In the genomic region with DNA sequence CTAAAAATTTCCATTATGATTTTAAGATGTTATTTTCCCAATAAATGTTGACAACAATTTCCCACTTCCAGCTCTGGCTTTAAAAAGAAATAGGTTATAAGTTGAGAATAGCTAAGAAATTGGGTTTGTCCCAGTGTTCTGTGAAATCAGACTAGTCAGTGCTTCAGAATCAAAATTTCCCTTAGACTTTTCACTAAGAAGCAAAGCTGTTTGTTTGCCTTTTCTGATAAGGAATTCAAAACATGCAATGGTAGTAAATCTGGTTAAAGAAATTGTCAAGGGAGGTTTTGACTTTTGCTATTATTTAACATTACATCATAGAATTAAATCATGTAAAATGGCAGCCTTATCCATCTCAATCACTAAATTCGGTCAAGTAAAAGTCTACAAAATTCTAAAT, we compare ENCODE assay signal across 21 cellular contexts. TPM values are rescaled to one million over a fixed set of nuclear protein-coding genes. Genes with fewer than 3 reads are reported as not detected.
A peak's percentile ranks its signal among the peaks of the same experiment; 100 is the strongest.
DNase-seq lines count a peak whose midpoint lies in the region; ATAC-seq and TF ChIP-seq lines count a peak whose summit lies in the region.
"Had no signal": no experiment of that assay in that cellular context is flagged by ENCODE, and none has a peak within 500 bp of the region (broad histone marks: within the 10 kb centered on the region; RNA-seq: fewer than 3 reads in every experiment).

No MANE protein-coding gene starts in this region.

- H3K9me3 ChIP-seq in ascending aorta (no peaks in the 10 kb centered on the region), ovary (no peaks in the 10 kb centered on the region)

- H3K4me3 Mint-ChIP-seq in nephron progenitor cell: peak overlapping the region; percentile 67
- H3K4me3 Mint-ChIP-seq: activated CD8-positive, alpha-beta T cell treated with anti-CD3 and anti-CD28 coated beads, Interleukin-2, amount 10 ng/mL, durations not matched to agents 7 days and 5 days; CD4-positive, alpha-beta T cell; central memory CD8-positive, alpha-beta T cell; HFFc6; naive thymus-derived CD4-positive, alpha-beta T cell had no signal

- 47% methylated on average over 1 of the region's 1 CpG for WGBS in urinary bladder
- WGBS in ovary, 3 donors: 6 to 23% (median 11%) methylated on average over 1 of the region's 1 CpG

- H3K27ac ChIP-seq in ascending aorta: peak overlapping the region; percentile 46 to 53
- H3K27ac ChIP-seq in urinary bladder (ENCODE audit: low read depth): peak overlapping the region; percentile 38
- H3K27ac ChIP-seq in ovary: peak overlapping the region in 1 of 2 donors; percentile 47

- intact Hi-C loops in ascending aorta (cut with DNase I) (loop anchor here (5.0 kb wide), 1 partner anchor 36 kb away; a partner anchor contains a TSS), head of caudate nucleus (cut with DNase I) (no loop called here), ovary (cut with DNase I) (loop anchor here in 1 of 4 donors (5.0 kb wide), 1 partner anchor 36 kb away; a partner anchor contains a TSS)

- TF ChIP-seq EP300 in ovary (IDR thresholded peaks at IDR 0.05): no peak

- ATAC-seq in HG03196 (IDR thresholded peaks at IDR 0.05; ENCODE audit: unreplicated experiment): no peak
- ATAC-seq: activated CD8-positive, alpha-beta T cell treated with anti-CD3 and anti-CD28 coated beads, Interleukin-2, amount 10 ng/mL, durations not matched to agents 7 days and 5 days; naive thymus-derived CD4-positive, alpha-beta T cell had no signal

- no peaks in the 10 kb centered on the region for H3K9me3 Mint-ChIP-seq in nephron progenitor cell
- H3K9me3 Mint-ChIP-seq: CD4-positive, alpha-beta T cell; central memory CD8-positive, alpha-beta T cell; HFFc6; naive thymus-derived CD4-positive, alpha-beta T cell had no signal

- H3K4me1 ChIP-seq in ascending aorta (peaks cover 7 to 16% of the 10 kb centered on the region in 2 donors), urinary bladder (ENCODE audit: insufficient read depth) (no peaks in the 10 kb centered on the region), ovary (ENCODE audit: insufficient read depth) (peaks cover 3% of the 10 kb centered on the region)

- TF ChIP-seq POLR2A in ovary (IDR thresholded peaks at IDR 0.05): no peak

- H3K27ac Mint-ChIP-seq in nephron progenitor cell: peak overlapping the region; percentile 98
- H3K27ac Mint-ChIP-seq: activated CD8-positive, alpha-beta T cell treated with anti-CD3 and anti-CD28 coated beads, Interleukin-2, amount 10 ng/mL, durations not matched to agents 7 days and 5 days; CD4-positive, alpha-beta T cell; HFFc6; naive thymus-derived CD4-positive, alpha-beta T cell had no signal

- TF ChIP-seq CTCF in ascending aorta (IDR thresholded peaks at IDR 0.05) (no peak), nephron progenitor cell (IDR thresholded peaks at IDR 0.05) (no peak), ovary (IDR thresholded peaks at IDR 0.05) (no peak)

- H3K27me3 Mint-ChIP-seq in nephron progenitor cell (ENCODE audit: low read depth, poor library complexity): peaks cover 3% of the 10 kb centered on the region
- H3K27me3 Mint-ChIP-seq: CD4-positive, alpha-beta T cell; central memory CD8-positive, alpha-beta T cell had no signal

- H3K27me3 ChIP-seq in ascending aorta: no peaks in the 10 kb centered on the region
- no peaks in the 10 kb centered on the region for H3K27me3 ChIP-seq in ovary

- peaks cover 79% of the 10 kb centered on the region for H3K4me1 Mint-ChIP-seq in nephron progenitor cell
- H3K4me1 Mint-ChIP-seq: central memory CD8-positive, alpha-beta T cell; naive thymus-derived CD4-positive, alpha-beta T cell had no signal

- peaks cover 5% of the 10 kb centered on the region for H3K36me3 Mint-ChIP-seq in nephron progenitor cell (ENCODE audit: low read depth)
- H3K36me3 Mint-ChIP-seq: naive thymus-derived CD4-positive, alpha-beta T cell had no signal

- no peak for DNase-seq in ascending aorta (ENCODE audit: low spot score in 2 of 2)
- peak; percentile 58 for DNase-seq in fibroblast of peridontal ligament (ENCODE audit: extremely low read depth)
- no peak for DNase-seq in nephron progenitor cell
- DNase-seq in head of caudate nucleus: no peak
- no peak for DNase-seq in ovary
- DNase-seq: activated CD8-positive, alpha-beta T cell treated with anti-CD3 and anti-CD28 coated beads, Interleukin-2, amount 10 ng/mL, durations not matched to agents 7 days and 5 days; activated gamma-delta T cell treated with Interleukin-2 at 50 U/mL for 16 hours; CD4-positive, alpha-beta T cell; DMS 273 treated with DMSO at 0.1 percent for 48 hours; foreskin melanocyte; GDM1; HFFc6; Karpas-422; mesendoderm; naive thymus-derived CD4-positive, alpha-beta T cell; NCI-H187; posterior cingulate gyrus; T1000 had no signal

- H3K36me3 ChIP-seq in ascending aorta: no peaks in the 10 kb centered on the region
- no peaks in the 10 kb centered on the region for H3K36me3 ChIP-seq in urinary bladder (ENCODE audit: insufficient read depth)
- no peaks in the 10 kb centered on the region for H3K36me3 ChIP-seq in ovary

- peak overlapping the region in 1 of 2 donors; percentile 26 for H3K4me3 ChIP-seq in ascending aorta
- H3K4me3 ChIP-seq in urinary bladder (ENCODE audit: low read depth, low read length): no peak overlapping the region
- H3K4me3 ChIP-seq in ovary: no peak overlapping the region

RNA-seq across cellular contexts. Expression of a gene that starts 36.6 kb away (rescaled TPM):
- total RNA-seq in ascending aorta (86.3 TPM), urinary bladder (131 TPM), ovary (10 to 100 TPM; 19.0 to 53.4 (median 32.1) TPM)
- polyA plus RNA-seq in urinary bladder (43.2 TPM), ovary (10 to 100 TPM; 17.8 to 32.2 TPM)
